27 cellular contexts compared by ENCODE assay signal in the genomic region with DNA sequence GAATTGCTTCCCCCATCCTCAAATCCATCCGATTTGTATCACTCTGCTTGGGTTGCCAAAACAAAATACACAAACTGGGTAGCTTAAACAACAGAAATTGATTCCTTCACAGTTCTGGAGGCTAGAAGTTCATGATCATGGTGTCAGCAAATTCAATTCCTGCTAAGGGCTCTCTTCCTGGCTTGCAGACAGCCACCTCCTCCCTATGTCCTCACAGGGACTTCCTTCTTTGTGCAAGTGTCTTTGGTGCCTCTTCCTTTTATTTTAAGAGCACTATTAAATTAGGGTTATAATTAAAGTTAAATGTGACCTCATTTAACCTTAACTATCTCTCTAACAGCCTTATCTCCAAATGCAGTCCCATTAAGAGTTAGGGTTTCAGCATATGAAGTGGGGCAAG.
"Had no signal": no experiment of that assay in that cellular context is flagged by ENCODE, and none has a peak within 500 bp of the region (broad histone marks: within the 10 kb centered on the region; RNA-seq: fewer than 3 reads in every experiment).

No MANE protein-coding gene starts in this region.

- FAIRE-seq: TTC549 had no signal

- H3K9me3 Mint-ChIP-seq: activated B cell treated with CpG ODN at 0.5 μM for 24 hours; activated CD4-positive, alpha-beta T cell treated with anti-CD3 and anti-CD28 coated beads, Interleukin-2, amount 10 ng/mL, durations not matched to agents 24 days and 14 days; activated naive CD4-positive, alpha-beta T cell treated with anti-CD3 and anti-CD28 coated beads, Interleukin-2, amount 50 U/mL, for 24 hours; activated T-cell treated with anti-CD3 and anti-CD28 coated beads, Interleukin-2, amount 50 U/mL, for 24 hours; activated T-helper 1 cell treated with anti-CD3 and anti-CD28 coated beads, Interleukin-12 subunit alpha, Interleukin-12 subunit beta, Interleukin-2, Interleukin-4 antibody, amounts not matched to agents 30 ng/mL and 10 ng/mL and 1 ng/mL, durations not matched to agents 14 hours and 24 hours and 36 hours had no signal

- H3K36me3 Mint-ChIP-seq: activated CD8-positive, alpha-beta memory T cell treated with anti-CD3 and anti-CD28 coated beads, Interleukin-2, amount 10 ng/mL, durations not matched to agents 7 days and 5 days; activated naive CD4-positive, alpha-beta T cell treated with anti-CD3 and anti-CD28 coated beads, Interleukin-2, amount 50 U/mL, for 24 hours; T-cell had no signal

- ATAC-seq: activated CD8-positive, alpha-beta memory T cell treated with anti-CD3 and anti-CD28 coated beads, Interleukin-2, amount 10 ng/mL, durations not matched to agents 7 days and 5 days; T-cell had no signal

- H3K36me3 ChIP-seq: breast epithelium had no signal

- H3K9me3 ChIP-seq: breast epithelium had no signal

- H3K27me3 Mint-ChIP-seq: activated B cell treated with CpG ODN at 0.5 μM for 24 hours; activated CD8-positive, alpha-beta memory T cell treated with anti-CD3 and anti-CD28 coated beads, Interleukin-2, amount 10 ng/mL, durations not matched to agents 7 days and 5 days had no signal

- H3K27me3 ChIP-seq: breast epithelium had no signal

- H3K4me1 ChIP-seq: breast epithelium had no signal

- DNase-seq: activated B cell treated with CpG ODN at 0.5 μM for 24 hours; activated CD4-positive, alpha-beta T cell treated with anti-CD3 and anti-CD28 coated beads for 1 hour; activated CD4-positive, alpha-beta T cell treated with anti-CD3 and anti-CD28 coated beads, Interleukin-2, amount 10 ng/mL, durations not matched to agents 24 days and 14 days; activated CD4-positive, alpha-beta T cell treated with anti-CD3 and anti-CD28 coated beads, Interleukin-2, amount 50 U/mL, for 48 hours; activated CD8-positive, alpha-beta memory T cell treated with anti-CD3 and anti-CD28 coated beads, Interleukin-2, amount 10 ng/mL, durations not matched to agents 7 days and 5 days; activated effector memory CD4-positive, alpha-beta T cell treated with Interleukin-2 at 50 U/mL for 16 hours; activated naive CD4-positive, alpha-beta T cell; activated T-cell treated with anti-CD3 and anti-CD28 coated beads, Interleukin-2, amount 50 U/mL, for 24 hours; aorta; caudate nucleus; MM.1S; NCI-H1048; NCI-H1930; NCI-H2171; NCI-H345; NCI-H510A; NCI-H526 treated with DMSO at 0.1 percent for 48 hours; NCI-H82; SHP77 treated with DMSO at 0.1 percent for 48 hours; T-cell; T-helper 2 cell; T1000 had no signal

- H3K27ac ChIP-seq: breast epithelium, RWPE1 had no signal

- H3K27ac Mint-ChIP-seq: activated B cell treated with CpG ODN at 0.5 μM for 24 hours; activated CD4-positive, alpha-beta T cell treated with anti-CD3 and anti-CD28 coated beads, Interleukin-2, amount 10 ng/mL, durations not matched to agents 24 days and 14 days; activated CD8-positive, alpha-beta memory T cell treated with anti-CD3 and anti-CD28 coated beads, Interleukin-2, amount 10 ng/mL, durations not matched to agents 7 days and 5 days; activated naive CD4-positive, alpha-beta T cell treated with anti-CD3 and anti-CD28 coated beads, Interleukin-2, amount 50 U/mL, for 24 hours; activated T-cell treated with anti-CD3 and anti-CD28 coated beads, Interleukin-2, amount 50 U/mL, for 24 hours; activated T-helper 1 cell treated with anti-CD3 and anti-CD28 coated beads, Interleukin-12 subunit alpha, Interleukin-12 subunit beta, Interleukin-2, Interleukin-4 antibody, amounts not matched to agents 30 ng/mL and 10 ng/mL and 1 ng/mL, durations not matched to agents 14 hours and 24 hours and 36 hours; T-cell had no signal

- H3K4me3 Mint-ChIP-seq: activated B cell treated with CpG ODN at 0.5 μM for 24 hours; activated CD4-positive, alpha-beta T cell treated with anti-CD3 and anti-CD28 coated beads, Interleukin-2, amount 10 ng/mL, durations not matched to agents 24 days and 14 days; activated CD8-positive, alpha-beta memory T cell treated with anti-CD3 and anti-CD28 coated beads, Interleukin-2, amount 10 ng/mL, durations not matched to agents 7 days and 5 days; activated naive CD4-positive, alpha-beta T cell treated with anti-CD3 and anti-CD28 coated beads, Interleukin-2, amount 50 U/mL, for 24 hours; activated T-cell treated with anti-CD3 and anti-CD28 coated beads, Interleukin-2, amount 50 U/mL, for 24 hours; activated T-helper 1 cell treated with anti-CD3 and anti-CD28 coated beads, Interleukin-12 subunit alpha, Interleukin-12 subunit beta, Interleukin-2, Interleukin-4 antibody, amounts not matched to agents 30 ng/mL and 10 ng/mL and 1 ng/mL, durations not matched to agents 14 hours and 24 hours and 36 hours; T-cell had no signal

- H3K4me3 ChIP-seq: breast epithelium had no signal

- H3K4me1 Mint-ChIP-seq: activated CD4-positive, alpha-beta T cell treated with anti-CD3 and anti-CD28 coated beads, Interleukin-2, amount 10 ng/mL, durations not matched to agents 24 days and 14 days; activated CD8-positive, alpha-beta memory T cell treated with anti-CD3 and anti-CD28 coated beads, Interleukin-2, amount 10 ng/mL, durations not matched to agents 7 days and 5 days; activated naive CD4-positive, alpha-beta T cell treated with anti-CD3 and anti-CD28 coated beads, Interleukin-2, amount 50 U/mL, for 24 hours; T-cell had no signal
